ENCODE assay signal across 25 cellular contexts in the genomic region with DNA sequence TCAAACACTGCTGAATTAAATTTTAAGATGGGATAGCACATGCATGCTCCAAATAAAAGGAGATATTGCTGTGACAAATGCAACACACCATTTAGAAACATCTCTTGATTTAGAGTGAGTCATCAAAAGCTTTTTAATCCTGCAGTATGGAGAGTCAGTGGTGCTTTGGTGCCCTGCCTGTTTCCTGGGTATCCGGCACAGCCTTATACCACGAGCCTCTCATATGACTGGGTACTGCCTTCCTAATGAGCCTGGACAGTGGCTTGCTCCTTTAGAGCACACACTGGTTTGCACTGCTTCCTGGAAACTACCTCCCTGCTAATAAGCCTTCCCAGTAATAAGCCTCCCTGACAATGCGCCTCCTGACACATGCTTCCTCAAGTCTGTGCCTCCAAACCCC.
DNase-seq lines count a peak whose midpoint lies in the region; TF ChIP-seq lines count a peak whose summit lies in the region.
"Had no signal": no experiment of that assay in that cellular context is flagged by ENCODE, and none has a peak within 500 bp of the region (broad histone marks: within the 10 kb centered on the region; RNA-seq: fewer than 3 reads in every experiment).

No MANE protein-coding gene starts in this region.

- H3K27me3 Mint-ChIP-seq in osteocyte (ENCODE audit: unreplicated experiment): no peaks in the 10 kb centered on the region

- H3K9me3 ChIP-seq in esophagus muscularis mucosa (no peaks in the 10 kb centered on the region), smooth muscle cell (replicated peaks; ENCODE audit: low read depth) (no peaks in the 10 kb centered on the region)
- H3K9me3 ChIP-seq: suprapubic skin, uterus had no signal

- peaks cover 9% of the 10 kb centered on the region for H3K9me3 Mint-ChIP-seq in osteocyte (ENCODE audit: unreplicated experiment)
- H3K9me3 Mint-ChIP-seq: activated CD4-positive, alpha-beta T cell treated with anti-CD3 and anti-CD28 coated beads, Interleukin-2, amount 10 ng/mL, durations not matched to agents 24 days and 14 days; activated naive CD4-positive, alpha-beta T cell treated with anti-CD3 and anti-CD28 coated beads, Interleukin-2, amount 10 ng/mL, durations not matched to agents 7 days and 5 days; activated T-cell treated with anti-CD3 and anti-CD28 coated beads, Interleukin-2, amount 50 U/mL, for 72 hours; CD4-positive, alpha-beta T cell; T-helper 2 cell treated with Interferon-gamma antibody and Interleukin-4, amounts not matched to agents 5 μg/mL and 100 μg/mL, for 36 hours had no signal

- H3K4me2 ChIP-seq in smooth muscle cell: no peak overlapping the region

- no peaks in the 10 kb centered on the region for H3K79me2 ChIP-seq in smooth muscle cell (ENCODE audit: low read depth)

- H3K27ac Mint-ChIP-seq in osteocyte (ENCODE audit: unreplicated experiment): no peak overlapping the region
- H3K27ac Mint-ChIP-seq: activated CD4-positive, alpha-beta T cell treated with anti-CD3 and anti-CD28 coated beads, Interleukin-2, amount 10 ng/mL, durations not matched to agents 24 days and 14 days; activated naive CD4-positive, alpha-beta T cell treated with anti-CD3 and anti-CD28 coated beads, Interleukin-2, amount 10 ng/mL, durations not matched to agents 7 days and 5 days; activated T-cell treated with anti-CD3 and anti-CD28 coated beads, Interleukin-2, amount 50 U/mL, for 72 hours; CD4-positive, alpha-beta T cell; T-helper 2 cell treated with Interferon-gamma antibody and Interleukin-4, amounts not matched to agents 5 μg/mL and 100 μg/mL, for 36 hours had no signal

- H3F3A ChIP-seq in smooth muscle cell (ENCODE audit: low read depth): no peaks in the 10 kb centered on the region

- peaks cover 37% of the 10 kb centered on the region for H3K4me1 Mint-ChIP-seq in osteocyte (ENCODE audit: unreplicated experiment)
- H3K4me1 Mint-ChIP-seq: activated CD4-positive, alpha-beta T cell treated with anti-CD3 and anti-CD28 coated beads, Interleukin-2, amount 10 ng/mL, durations not matched to agents 24 days and 14 days; activated naive CD4-positive, alpha-beta T cell treated with anti-CD3 and anti-CD28 coated beads, Interleukin-2, amount 10 ng/mL, durations not matched to agents 7 days and 5 days had no signal

- no peaks in the 10 kb centered on the region for H4K20me1 ChIP-seq in smooth muscle cell (ENCODE audit: low read depth)

- 88% methylated on average over 2 of the region's 3 CpGs for WGBS in esophagus muscularis mucosa
- 50% methylated on average over 3 of the region's 3 CpGs for WGBS in smooth muscle cell (ENCODE audit: low lambda C conversion rate)

- TF ChIP-seq CTCF in RWPE1 (conservative IDR thresholded peaks at IDR 0.05; ENCODE audit: low read depth) (no peak), esophagus muscularis mucosa (IDR thresholded peaks at IDR 0.05) (no peak), smooth muscle cell (IDR thresholded peaks at IDR 0.05; ENCODE audit: borderline replicate concordance, insufficient read depth, poor library complexity, severe bottlenecking) (no peak), foreskin fibroblast (IDR thresholded peaks at IDR 0.05; ENCODE audit: low read depth, low read length) (no peak), osteocyte (IDR thresholded peaks at IDR 0.05) (no peak)

- H3K36me3 Mint-ChIP-seq in osteocyte (ENCODE audit: unreplicated experiment): peaks cover 2% of the 10 kb centered on the region
- H3K36me3 Mint-ChIP-seq: activated naive CD4-positive, alpha-beta T cell treated with anti-CD3 and anti-CD28 coated beads, Interleukin-2, amount 10 ng/mL, durations not matched to agents 7 days and 5 days had no signal

- H3K4me3 Mint-ChIP-seq in osteocyte (ENCODE audit: unreplicated experiment): no peak overlapping the region
- H3K4me3 Mint-ChIP-seq: activated CD4-positive, alpha-beta T cell treated with anti-CD3 and anti-CD28 coated beads, Interleukin-2, amount 10 ng/mL, durations not matched to agents 24 days and 14 days; activated naive CD4-positive, alpha-beta T cell treated with anti-CD3 and anti-CD28 coated beads, Interleukin-2, amount 10 ng/mL, durations not matched to agents 7 days and 5 days; activated T-cell treated with anti-CD3 and anti-CD28 coated beads, Interleukin-2, amount 50 U/mL, for 72 hours; CD4-positive, alpha-beta T cell; T-helper 2 cell treated with Interferon-gamma antibody and Interleukin-4, amounts not matched to agents 5 μg/mL and 100 μg/mL, for 36 hours had no signal

- DNase-seq in COLO829 (ENCODE audit: low spot score) (peak; percentile 99), RWPE1 (ENCODE audit: low spot score) (peak; percentile 16), esophagus muscularis mucosa (ENCODE audit: extremely low spot score) (peak; percentile 29), putamen (ENCODE audit: low spot score) (peak; percentile 25), smooth muscle cell (lab: John Stamatoyannopoulos, UW; ENCODE audit: unreplicated experiment) (no peak), foreskin fibroblast (no peak), osteocyte (ENCODE audit: extremely low spot score, unreplicated experiment) (no peak)
- DNase-seq: activated CD4-positive, alpha-beta T cell treated with anti-CD3 and anti-CD28 coated beads, Interleukin-2, amount 10 ng/mL, durations not matched to agents 24 days and 14 days; activated naive CD4-positive, alpha-beta T cell treated with anti-CD3 and anti-CD28 coated beads, Interleukin-2, amount 10 ng/mL, durations not matched to agents 7 days and 5 days; activated T-cell treated with anti-CD3 and anti-CD28 coated beads, Interleukin-2, amount 50 U/mL, for 72 hours; amniotic stem cell; CD4-positive, alpha-beta T cell; heart right ventricle; KG1; left cardiac atrium; mammary epithelial cell; NCI-H2171 treated with DMSO at 0.1 percent for 48 hours; NCI-H526; small intestine; stimulated activated CD4-positive, alpha-beta T cell treated with anti-CD3 and anti-CD28 coated beads, Interleukin-2, amount 100 ng/mL, for 24 hours; uterus had no signal

- POLR2A ChIA-PET in RWPE1 (lab: Yijun Ruan, JAX; ENCODE audit: low non-redundant PET): no interaction called here

- H3K27me3 ChIP-seq in esophagus muscularis mucosa (no peaks in the 10 kb centered on the region), smooth muscle cell (ENCODE audit: low read depth) (no peaks in the 10 kb centered on the region)
- H3K27me3 ChIP-seq: suprapubic skin, uterus had no signal

- H3K36me3 ChIP-seq in esophagus muscularis mucosa (no peaks in the 10 kb centered on the region), smooth muscle cell (ENCODE audit: low read depth) (no peaks in the 10 kb centered on the region)
- H3K36me3 ChIP-seq: heart right ventricle, suprapubic skin, uterus had no signal

- peak overlapping the region; percentile 52 for H3K27ac ChIP-seq in RWPE1
- H3K27ac ChIP-seq in esophagus muscularis mucosa (replicated peaks in 1 of 4): no peak overlapping the region
- no peak overlapping the region for H3K27ac ChIP-seq in smooth muscle cell (ENCODE audit: low read depth)
- H3K27ac ChIP-seq: coronary artery, heart right ventricle, suprapubic skin, uterus, VCaP had no signal

- CTCF ChIA-PET in RWPE1 (lab: Yijun Ruan, JAX): no interaction called here

- no peak overlapping the region for H3K9ac ChIP-seq in smooth muscle cell (ENCODE audit: low read depth)

- no peak overlapping the region for H3K4me3 ChIP-seq in esophagus muscularis mucosa
- no peak overlapping the region for H3K4me3 ChIP-seq in smooth muscle cell
- no peak overlapping the region for H3K4me3 ChIP-seq in foreskin fibroblast (ENCODE audit: low read depth in 1 of 2, low read length in 2 of 2)
- H3K4me3 ChIP-seq: coronary artery, heart right ventricle, suprapubic skin, uterus had no signal

- H3K4me1 ChIP-seq in esophagus muscularis mucosa (peaks cover 0 to 35% (median 26%) of the 10 kb centered on the region in 4 donors), smooth muscle cell (ENCODE audit: low read depth) (no peaks in the 10 kb centered on the region)
- H3K4me1 ChIP-seq: suprapubic skin, uterus had no signal

- TF ChIP-seq POLR2A in esophagus muscularis mucosa (IDR thresholded peaks at IDR 0.05; ENCODE audit: low read depth): no peak

- intact Hi-C loops in esophagus muscularis mucosa (cut with DNase I): no loop called here

- H2AFZ ChIP-seq in smooth muscle cell (ENCODE audit: low read depth): no peak overlapping the region

- no peak for TF ChIP-seq EP300 in esophagus muscularis mucosa (IDR thresholded peaks at IDR 0.05)

Comparison
In these comparisons a context has a peak if more than half of its experiments do, and no peak if none do; other contexts are left out.
1. DNase-seq: peak in COLO829 (single experiment), RWPE1 (single experiment), esophagus muscularis mucosa (single experiment) and putamen (single experiment); none in smooth muscle cell (single experiment), foreskin fibroblast (0 of 2) and osteocyte (single experiment).